ENCODE assay signal across 12 cellular contexts in genomic region chr9:108443741-108444140, GRCh38.
A peak's percentile ranks its signal among the peaks of the same experiment; 100 is the strongest.
DNase-seq lines count a peak whose midpoint lies in the region; ATAC-seq, FAIRE-seq and TF ChIP-seq lines count a peak whose summit lies in the region.
"Had no signal": no experiment of that assay in that cellular context is flagged by ENCODE, and none has a peak within 500 bp of the region (broad histone marks: within the 10 kb centered on the region; RNA-seq: fewer than 3 reads in every experiment).

No MANE protein-coding gene starts in this region.

- H2AFZ ChIP-seq in SK-N-SH (ENCODE audit: low read depth): peak overlapping the region; percentile 34
- no peak overlapping the region for H2AFZ ChIP-seq in fibroblast of lung (ENCODE audit: low read length)

- peak in 1 of 2 experiments; percentile 77; a peak in 2 of 4 replicates for TF ChIP-seq EP300 in SK-N-SH (IDR thresholded peaks at IDR 0.05; ENCODE audit: borderline replicate concordance in 1 of 2, low read depth in 1 of 2, low read length in 1 of 2)
- TF ChIP-seq EP300 in sigmoid colon (IDR thresholded peaks at IDR 0.05): peak in 1 of 4 donors; percentile 10

- DNase-seq in ELR (ENCODE audit: low read depth) (peak; percentile 92), SK-N-SH (no peak), fibroblast of lung (ENCODE audit: low read depth in 2 of 2) (peak; percentile 47 to 83), sigmoid colon (no peak), kidney (no peak), activated gamma-delta T cell (lab: John Stamatoyannopoulos, UW) (no peak)
- no peak for DNase-seq in effector CD4-positive, alpha-beta T cell
- DNase-seq: heart right ventricle; naive thymus-derived CD8-positive, alpha-beta T cell; stimulated activated CD4-positive, alpha-beta T cell treated with anti-CD3 and anti-CD28 coated beads, Interleukin-4, amount 100 ng/mL, for 1 hour; thyroid gland had no signal

- TF ChIP-seq POLR2A in sigmoid colon (IDR thresholded peaks at IDR 0.05): no peak

- WGBS in SK-N-SH (ENCODE audit: low lambda C conversion rate): 2% methylated on average over 3 of the region's 3 CpGs
- 62 to 74% methylated on average over 3 of the region's 3 CpGs for WGBS in sigmoid colon, 2 donors

- H3K9ac ChIP-seq in SK-N-SH: peak overlapping the region; percentile 72
- H3K9ac ChIP-seq in fibroblast of lung (ENCODE audit: insufficient read depth, low read length): no peak overlapping the region
- no peak overlapping the region for H3K9ac ChIP-seq in kidney (ENCODE audit: low read length in 2 of 2)

- ATAC-seq in GM21576 (IDR thresholded peaks at IDR 0.05; ENCODE audit: unreplicated experiment): no peak
- ATAC-seq: heart right ventricle; naive thymus-derived CD8-positive, alpha-beta T cell had no signal

- FAIRE-seq in kidney (lab: Jason Lieb, UNC): no peak

- peak overlapping the region; percentile 93 for H3K4me2 ChIP-seq in SK-N-SH
- peak overlapping the region; percentile 88 for H3K4me2 ChIP-seq in fibroblast of lung (ENCODE audit: extremely low read depth, insufficient read depth, low read length)

- POLR2A ChIA-PET in SK-N-SH (lab: Yijun Ruan, JAX): no interaction called here

- peak overlapping the region; percentile 16 to 99; a peak in 3 of 4 replicates for H3K27ac ChIP-seq in SK-N-SH (ENCODE audit: low read depth in 2 of 2, low read length in 1 of 2)
- peak overlapping the region; percentile 91 for H3K27ac ChIP-seq in fibroblast of lung (ENCODE audit: insufficient read depth, low read length)
- H3K27ac ChIP-seq in sigmoid colon: peak overlapping the region; percentile 47 to 81 (median 56)
- H3K27ac ChIP-seq in kidney (ENCODE audit: low read depth in 2 of 2, low read length in 2 of 2): no peak overlapping the region
- H3K27ac ChIP-seq: heart right ventricle, thyroid gland had no signal

- H3K4me1 ChIP-seq in SK-N-SH (ENCODE audit: control insufficient read depth in 1 of 2, insufficient read depth in 2 of 2, low read depth in 1 of 2, low read length in 1 of 2) (peaks cover 0 to 26% of the 10 kb centered on the region in 2 experiments), fibroblast of lung (ENCODE audit: control insufficient read depth, extremely low read depth, insufficient read depth, low read length) (peaks cover 19% of the 10 kb centered on the region), sigmoid colon (peaks cover 0 to 20% (median 16%) of the 10 kb centered on the region in 4 donors), kidney (ENCODE audit: control insufficient read depth in 1 of 2, insufficient read depth in 1 of 2, low read depth in 1 of 2, low read length in 2 of 2) (no peaks in the 10 kb centered on the region)
- H3K4me1 ChIP-seq: heart right ventricle, thyroid gland had no signal

- H3K9me2 ChIP-seq in SK-N-SH: no peaks in the 10 kb centered on the region

- intact Hi-C loops in sigmoid colon (cut with DNase I) (no loop called here), kidney (cut with DNase I) (no loop called here)

- H3K27me3 ChIP-seq in SK-N-SH (ENCODE audit: insufficient read depth) (no peaks in the 10 kb centered on the region), fibroblast of lung (ENCODE audit: control insufficient read depth, insufficient read depth, low read length) (no peaks in the 10 kb centered on the region), sigmoid colon (no peaks in the 10 kb centered on the region)
- H3K27me3 ChIP-seq: heart right ventricle, thyroid gland had no signal

- H3K4me3 ChIP-seq in SK-N-SH (ENCODE audit: low read depth in 2 of 2, low read length in 1 of 2) (peak overlapping the region; percentile 1 to 59; a peak in 3 of 4 replicates), fibroblast of lung (replicated peaks in 1 of 4; ENCODE audit: control extremely low read depth in 1 of 4, insufficient read depth in 1 of 4, low read depth in 3 of 4, low read length in 4 of 4) (peak overlapping the region; percentile 18 to 47 (median 34)), sigmoid colon (no peak overlapping the region), kidney (ENCODE audit: low read length in 2 of 2) (no peak overlapping the region)
- H3K4me3 ChIP-seq: heart right ventricle, thyroid gland had no signal

- H3K79me2 ChIP-seq in SK-N-SH (ENCODE audit: insufficient read depth) (no peaks in the 10 kb centered on the region), fibroblast of lung (ENCODE audit: control insufficient read depth, insufficient read depth, low read length) (no peaks in the 10 kb centered on the region)

- TF ChIP-seq CTCF in SK-N-SH (IDR thresholded peaks at IDR 0.05) (no peak), fibroblast of lung (conservative IDR thresholded peaks at IDR 0.05 in 1 of 2, IDR thresholded peaks at IDR 0.05 in 1 of 2; ENCODE audit: low read depth in 1 of 2, low read length in 2 of 2) (peak; percentile 11 to 25), sigmoid colon (IDR thresholded peaks at IDR 0.05) (no peak), kidney (IDR thresholded peaks at IDR 0.05; ENCODE audit: borderline replicate concordance, extremely low read depth, insufficient read depth) (no peak)

- H4K20me1 ChIP-seq in SK-N-SH (ENCODE audit: insufficient read depth): no peaks in the 10 kb centered on the region
- H4K20me1 ChIP-seq in fibroblast of lung (ENCODE audit: control insufficient read depth, extremely low read depth, insufficient read depth, low read length): no peaks in the 10 kb centered on the region

- H3K9me3 ChIP-seq in SK-N-SH (no peaks in the 10 kb centered on the region), fibroblast of lung (ENCODE audit: control insufficient read depth, insufficient read depth, low read depth, low read length) (no peaks in the 10 kb centered on the region), sigmoid colon (no peaks in the 10 kb centered on the region), kidney (ENCODE audit: control insufficient read depth in 1 of 2, low read length in 2 of 2) (no peaks in the 10 kb centered on the region)
- H3K9me3 ChIP-seq: heart right ventricle, thyroid gland had no signal

- TF ChIP-seq RAD21 in SK-N-SH (IDR thresholded peaks at IDR 0.05; ENCODE audit: low read length): no peak

- CTCF ChIA-PET in SK-N-SH (lab: Yijun Ruan, JAX): no interaction called here

- peaks cover 45% of the 10 kb centered on the region for H3F3A ChIP-seq in SK-N-SH (replicated peaks; ENCODE audit: insufficient read depth)

- H3K36me3 ChIP-seq in SK-N-SH (replicated peaks in 1 of 2; ENCODE audit: control insufficient read depth in 1 of 2, insufficient read depth in 2 of 2, low read length in 1 of 2): no peaks in the 10 kb centered on the region
- no peaks in the 10 kb centered on the region for H3K36me3 ChIP-seq in fibroblast of lung (ENCODE audit: control insufficient read depth, insufficient read depth, low read length)
- H3K36me3 ChIP-seq in sigmoid colon: no peaks in the 10 kb centered on the region
- no peaks in the 10 kb centered on the region for H3K36me3 ChIP-seq in kidney (ENCODE audit: control insufficient read depth in 1 of 2, insufficient read depth in 2 of 2, low read length in 2 of 2)
- H3K36me3 ChIP-seq: heart right ventricle, thyroid gland had no signal

TF ChIP-seq in SK-N-SH, 30 proteins besides CTCF, POLR2A, EP300 and RAD21 (continues in another document):
- TF ChIP-seq SMC3 (IDR thresholded peaks at IDR 0.05; ENCODE audit: low read depth, low read length): no peak
- no peak for TF ChIP-seq RCOR1 (IDR thresholded peaks at IDR 0.05; ENCODE audit: low read length)
- peak; percentile 79 for TF ChIP-seq JUND (IDR thresholded peaks at IDR 0.05)
- TF ChIP-seq REST (IDR thresholded peaks at IDR 0.05; ENCODE audit: low read depth, low read length): no peak
- TF ChIP-seq CHD2 (IDR thresholded peaks at IDR 0.05; ENCODE audit: low read length, partially characterized antibody): no peak
- TF ChIP-seq MXI1 (IDR thresholded peaks at IDR 0.05; ENCODE audit: low read depth, low read length): no peak
- TF ChIP-seq YY1 (IDR thresholded peaks at IDR 0.05; ENCODE audit: low read depth): no peak
- TF ChIP-seq PBX3 (IDR thresholded peaks at IDR 0.05): peak; percentile 44
- TF ChIP-seq SIN3A (IDR thresholded peaks at IDR 0.05; ENCODE audit: borderline replicate concordance, low read depth, low read length): no peak
- TF ChIP-seq FOXM1 (IDR thresholded peaks at IDR 0.05; ENCODE audit: low read depth): peak; percentile 64; the same call in 1 of the 2 replicates
- no peak for TF ChIP-seq FOXJ3 (CRISPR knock-in tag; IDR thresholded peaks at IDR 0.05)
- peak; percentile 47; the same call in 1 of the 2 replicates for TF ChIP-seq NFIC (IDR thresholded peaks at IDR 0.05; ENCODE audit: borderline replicate concordance)

Comparison
In these comparisons a context has a peak if more than half of its experiments do, and no peak if none do; other contexts are left out.
1. DNase-seq: peak in ELR (single experiment) and fibroblast of lung (2 of 2); none in SK-N-SH (single experiment), sigmoid colon (single experiment), kidney (single experiment), activated gamma-delta T cell (single experiment) and effector CD4-positive, alpha-beta T cell (single experiment).
2. H3K27ac ChIP-seq: peak in SK-N-SH (2 of 2), fibroblast of lung (single experiment) and sigmoid colon (4 of 4); none in kidney (0 of 2).
3. H3K4me3 ChIP-seq: peak in SK-N-SH (2 of 2) and fibroblast of lung (4 of 4); none in sigmoid colon (0 of 4) and kidney (0 of 2).
4. CTCF ChIP-seq: peak in fibroblast of lung (2 of 2); none in SK-N-SH (single experiment), sigmoid colon (0 of 4) and kidney (single experiment).